ENCODE assay signal across 1 cellular context in the genomic region with DNA sequence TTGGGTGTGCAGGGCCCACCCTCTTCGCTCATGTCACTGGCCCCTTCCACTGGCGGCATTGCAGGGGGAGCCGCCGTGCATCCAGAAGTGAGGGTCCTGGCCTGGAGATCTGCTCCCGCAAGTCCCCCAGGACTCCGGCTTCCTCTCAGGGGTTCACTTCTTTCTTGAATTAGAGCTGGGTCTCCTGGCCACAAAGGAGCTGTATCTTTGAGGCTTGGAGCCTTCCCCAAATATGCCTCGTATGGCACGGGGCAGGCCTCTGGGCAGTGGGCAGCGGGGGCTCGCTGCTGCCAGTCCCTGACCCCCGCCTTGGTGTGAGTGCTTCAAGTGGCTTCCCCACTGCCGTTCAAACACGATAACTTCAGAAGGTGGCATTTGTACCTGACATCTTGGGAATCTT.
TF ChIP-seq lines count a peak whose summit lies in the region.

No MANE protein-coding gene starts in this region.

TF ChIP-seq in H1, 55 proteins besides CTCF, POLR2A, EP300 and RAD21:
- TF ChIP-seq ASH2L (IDR thresholded peaks at IDR 0.05; ENCODE audit: low read length) (no peak), TCF12 (IDR thresholded peaks at IDR 0.05; ENCODE audit: low read depth, low read length) (no peak), RNF2 (IDR thresholded peaks at IDR 0.05; ENCODE audit: borderline replicate concordance, low read depth, low read length, missing control alignments, poor library complexity, severe bottlenecking) (no peak), BRCA1 (IDR thresholded peaks at IDR 0.05; ENCODE audit: low read depth, low read length) (no peak), YY1 (IDR thresholded peaks at IDR 0.05; ENCODE audit: low read depth, low read length) (no peak), EZH2 (IDR thresholded peaks at IDR 0.05; ENCODE audit: low read depth, low read length, severe bottlenecking) (no peak), SIRT6 (IDR thresholded peaks at IDR 0.05; ENCODE audit: low read length) (no peak), MAFK (IDR thresholded peaks at IDR 0.05; ENCODE audit: low read depth, low read length) (no peak), SP1 (IDR thresholded peaks at IDR 0.05; ENCODE audit: low read depth, low read length) (no peak), CHD1 (IDR thresholded peaks at IDR 0.05; ENCODE audit: low read depth, low read length) (no peak), KDM1A (IDR thresholded peaks at IDR 0.05; ENCODE audit: borderline replicate concordance, low read length) (no peak), CTBP2 (IDR thresholded peaks at IDR 0.05; ENCODE audit: borderline replicate concordance, insufficient read depth, insufficient read length, low read length) (no peak)
- TF ChIP-seq, protein P1, sequence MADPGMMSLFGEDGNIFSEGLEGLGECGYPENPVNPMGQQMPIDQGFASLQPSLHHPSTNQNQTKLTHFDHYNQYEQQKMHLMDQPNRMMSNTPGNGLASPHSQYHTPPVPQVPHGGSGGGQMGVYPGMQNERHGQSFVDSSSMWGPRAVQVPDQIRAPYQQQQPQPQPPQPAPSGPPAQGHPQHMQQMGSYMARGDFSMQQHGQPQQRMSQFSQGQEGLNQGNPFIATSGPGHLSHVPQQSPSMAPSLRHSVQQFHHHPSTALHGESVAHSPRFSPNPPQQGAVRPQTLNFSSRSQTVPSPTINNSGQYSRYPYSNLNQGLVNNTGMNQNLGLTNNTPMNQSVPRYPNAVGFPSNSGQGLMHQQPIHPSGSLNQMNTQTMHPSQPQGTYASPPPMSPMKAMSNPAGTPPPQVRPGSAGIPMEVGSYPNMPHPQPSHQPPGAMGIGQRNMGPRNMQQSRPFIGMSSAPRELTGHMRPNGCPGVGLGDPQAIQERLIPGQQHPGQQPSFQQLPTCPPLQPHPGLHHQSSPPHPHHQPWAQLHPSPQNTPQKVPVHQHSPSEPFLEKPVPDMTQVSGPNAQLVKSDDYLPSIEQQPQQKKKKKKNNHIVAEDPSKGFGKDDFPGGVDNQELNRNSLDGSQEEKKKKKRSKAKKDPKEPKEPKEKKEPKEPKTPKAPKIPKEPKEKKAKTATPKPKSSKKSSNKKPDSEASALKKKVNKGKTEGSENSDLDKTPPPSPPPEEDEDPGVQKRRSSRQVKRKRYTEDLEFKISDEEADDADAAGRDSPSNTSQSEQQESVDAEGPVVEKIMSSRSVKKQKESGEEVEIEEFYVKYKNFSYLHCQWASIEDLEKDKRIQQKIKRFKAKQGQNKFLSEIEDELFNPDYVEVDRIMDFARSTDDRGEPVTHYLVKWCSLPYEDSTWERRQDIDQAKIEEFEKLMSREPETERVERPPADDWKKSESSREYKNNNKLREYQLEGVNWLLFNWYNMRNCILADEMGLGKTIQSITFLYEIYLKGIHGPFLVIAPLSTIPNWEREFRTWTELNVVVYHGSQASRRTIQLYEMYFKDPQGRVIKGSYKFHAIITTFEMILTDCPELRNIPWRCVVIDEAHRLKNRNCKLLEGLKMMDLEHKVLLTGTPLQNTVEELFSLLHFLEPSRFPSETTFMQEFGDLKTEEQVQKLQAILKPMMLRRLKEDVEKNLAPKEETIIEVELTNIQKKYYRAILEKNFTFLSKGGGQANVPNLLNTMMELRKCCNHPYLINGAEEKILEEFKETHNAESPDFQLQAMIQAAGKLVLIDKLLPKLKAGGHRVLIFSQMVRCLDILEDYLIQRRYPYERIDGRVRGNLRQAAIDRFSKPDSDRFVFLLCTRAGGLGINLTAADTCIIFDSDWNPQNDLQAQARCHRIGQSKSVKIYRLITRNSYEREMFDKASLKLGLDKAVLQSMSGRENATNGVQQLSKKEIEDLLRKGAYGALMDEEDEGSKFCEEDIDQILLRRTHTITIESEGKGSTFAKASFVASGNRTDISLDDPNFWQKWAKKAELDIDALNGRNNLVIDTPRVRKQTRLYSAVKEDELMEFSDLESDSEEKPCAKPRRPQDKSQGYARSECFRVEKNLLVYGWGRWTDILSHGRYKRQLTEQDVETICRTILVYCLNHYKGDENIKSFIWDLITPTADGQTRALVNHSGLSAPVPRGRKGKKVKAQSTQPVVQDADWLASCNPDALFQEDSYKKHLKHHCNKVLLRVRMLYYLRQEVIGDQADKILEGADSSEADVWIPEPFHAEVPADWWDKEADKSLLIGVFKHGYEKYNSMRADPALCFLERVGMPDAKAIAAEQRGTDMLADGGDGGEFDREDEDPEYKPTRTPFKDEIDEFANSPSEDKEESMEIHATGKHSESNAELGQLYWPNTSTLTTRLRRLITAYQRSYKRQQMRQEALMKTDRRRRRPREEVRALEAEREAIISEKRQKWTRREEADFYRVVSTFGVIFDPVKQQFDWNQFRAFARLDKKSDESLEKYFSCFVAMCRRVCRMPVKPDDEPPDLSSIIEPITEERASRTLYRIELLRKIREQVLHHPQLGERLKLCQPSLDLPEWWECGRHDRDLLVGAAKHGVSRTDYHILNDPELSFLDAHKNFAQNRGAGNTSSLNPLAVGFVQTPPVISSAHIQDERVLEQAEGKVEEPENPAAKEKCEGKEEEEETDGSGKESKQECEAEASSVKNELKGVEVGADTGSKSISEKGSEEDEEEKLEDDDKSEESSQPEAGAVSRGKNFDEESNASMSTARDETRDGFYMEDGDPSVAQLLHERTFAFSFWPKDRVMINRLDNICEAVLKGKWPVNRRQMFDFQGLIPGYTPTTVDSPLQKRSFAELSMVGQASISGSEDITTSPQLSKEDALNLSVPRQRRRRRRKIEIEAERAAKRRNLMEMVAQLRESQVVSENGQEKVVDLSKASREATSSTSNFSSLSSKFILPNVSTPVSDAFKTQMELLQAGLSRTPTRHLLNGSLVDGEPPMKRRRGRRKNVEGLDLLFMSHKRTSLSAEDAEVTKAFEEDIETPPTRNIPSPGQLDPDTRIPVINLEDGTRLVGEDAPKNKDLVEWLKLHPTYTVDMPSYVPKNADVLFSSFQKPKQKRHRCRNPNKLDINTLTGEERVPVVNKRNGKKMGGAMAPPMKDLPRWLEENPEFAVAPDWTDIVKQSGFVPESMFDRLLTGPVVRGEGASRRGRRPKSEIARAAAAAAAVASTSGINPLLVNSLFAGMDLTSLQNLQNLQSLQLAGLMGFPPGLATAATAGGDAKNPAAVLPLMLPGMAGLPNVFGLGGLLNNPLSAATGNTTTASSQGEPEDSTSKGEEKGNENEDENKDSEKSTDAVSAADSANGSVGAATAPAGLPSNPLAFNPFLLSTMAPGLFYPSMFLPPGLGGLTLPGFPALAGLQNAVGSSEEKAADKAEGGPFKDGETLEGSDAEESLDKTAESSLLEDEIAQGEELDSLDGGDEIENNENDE (IDR thresholded peaks at IDR 0.05; ENCODE audit: insufficient replicate concordance, low read length), result no peak
